Comparison of ENCODE assay signal across 1 cellular context in the genomic region with DNA sequence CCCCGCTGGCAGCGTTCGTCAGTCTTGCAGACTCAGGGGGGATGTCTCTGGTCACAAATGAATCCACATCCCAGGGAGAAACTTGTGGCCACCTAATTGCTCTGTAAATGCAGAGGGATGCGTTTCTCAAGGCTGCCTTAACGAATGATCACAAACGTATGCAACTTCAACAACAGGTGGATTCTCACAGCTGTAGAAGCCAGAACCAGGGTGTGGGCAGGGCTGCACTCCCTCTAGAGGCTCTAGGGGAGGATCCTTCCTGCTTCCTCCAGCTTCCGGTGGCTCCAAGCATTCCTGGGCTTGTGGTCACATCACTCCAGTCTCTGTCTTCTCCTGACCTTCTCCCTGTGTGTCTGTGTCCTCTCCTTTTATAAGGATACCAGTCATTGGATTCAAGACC.
TF ChIP-seq lines count a peak whose summit lies in the region.

No MANE protein-coding gene starts in this region.

TF ChIP-seq in GM23338, 12 proteins besides CTCF, POLR2A, EP300 and RAD21 (continued from another document):
- TF ChIP-seq, protein P1, sequence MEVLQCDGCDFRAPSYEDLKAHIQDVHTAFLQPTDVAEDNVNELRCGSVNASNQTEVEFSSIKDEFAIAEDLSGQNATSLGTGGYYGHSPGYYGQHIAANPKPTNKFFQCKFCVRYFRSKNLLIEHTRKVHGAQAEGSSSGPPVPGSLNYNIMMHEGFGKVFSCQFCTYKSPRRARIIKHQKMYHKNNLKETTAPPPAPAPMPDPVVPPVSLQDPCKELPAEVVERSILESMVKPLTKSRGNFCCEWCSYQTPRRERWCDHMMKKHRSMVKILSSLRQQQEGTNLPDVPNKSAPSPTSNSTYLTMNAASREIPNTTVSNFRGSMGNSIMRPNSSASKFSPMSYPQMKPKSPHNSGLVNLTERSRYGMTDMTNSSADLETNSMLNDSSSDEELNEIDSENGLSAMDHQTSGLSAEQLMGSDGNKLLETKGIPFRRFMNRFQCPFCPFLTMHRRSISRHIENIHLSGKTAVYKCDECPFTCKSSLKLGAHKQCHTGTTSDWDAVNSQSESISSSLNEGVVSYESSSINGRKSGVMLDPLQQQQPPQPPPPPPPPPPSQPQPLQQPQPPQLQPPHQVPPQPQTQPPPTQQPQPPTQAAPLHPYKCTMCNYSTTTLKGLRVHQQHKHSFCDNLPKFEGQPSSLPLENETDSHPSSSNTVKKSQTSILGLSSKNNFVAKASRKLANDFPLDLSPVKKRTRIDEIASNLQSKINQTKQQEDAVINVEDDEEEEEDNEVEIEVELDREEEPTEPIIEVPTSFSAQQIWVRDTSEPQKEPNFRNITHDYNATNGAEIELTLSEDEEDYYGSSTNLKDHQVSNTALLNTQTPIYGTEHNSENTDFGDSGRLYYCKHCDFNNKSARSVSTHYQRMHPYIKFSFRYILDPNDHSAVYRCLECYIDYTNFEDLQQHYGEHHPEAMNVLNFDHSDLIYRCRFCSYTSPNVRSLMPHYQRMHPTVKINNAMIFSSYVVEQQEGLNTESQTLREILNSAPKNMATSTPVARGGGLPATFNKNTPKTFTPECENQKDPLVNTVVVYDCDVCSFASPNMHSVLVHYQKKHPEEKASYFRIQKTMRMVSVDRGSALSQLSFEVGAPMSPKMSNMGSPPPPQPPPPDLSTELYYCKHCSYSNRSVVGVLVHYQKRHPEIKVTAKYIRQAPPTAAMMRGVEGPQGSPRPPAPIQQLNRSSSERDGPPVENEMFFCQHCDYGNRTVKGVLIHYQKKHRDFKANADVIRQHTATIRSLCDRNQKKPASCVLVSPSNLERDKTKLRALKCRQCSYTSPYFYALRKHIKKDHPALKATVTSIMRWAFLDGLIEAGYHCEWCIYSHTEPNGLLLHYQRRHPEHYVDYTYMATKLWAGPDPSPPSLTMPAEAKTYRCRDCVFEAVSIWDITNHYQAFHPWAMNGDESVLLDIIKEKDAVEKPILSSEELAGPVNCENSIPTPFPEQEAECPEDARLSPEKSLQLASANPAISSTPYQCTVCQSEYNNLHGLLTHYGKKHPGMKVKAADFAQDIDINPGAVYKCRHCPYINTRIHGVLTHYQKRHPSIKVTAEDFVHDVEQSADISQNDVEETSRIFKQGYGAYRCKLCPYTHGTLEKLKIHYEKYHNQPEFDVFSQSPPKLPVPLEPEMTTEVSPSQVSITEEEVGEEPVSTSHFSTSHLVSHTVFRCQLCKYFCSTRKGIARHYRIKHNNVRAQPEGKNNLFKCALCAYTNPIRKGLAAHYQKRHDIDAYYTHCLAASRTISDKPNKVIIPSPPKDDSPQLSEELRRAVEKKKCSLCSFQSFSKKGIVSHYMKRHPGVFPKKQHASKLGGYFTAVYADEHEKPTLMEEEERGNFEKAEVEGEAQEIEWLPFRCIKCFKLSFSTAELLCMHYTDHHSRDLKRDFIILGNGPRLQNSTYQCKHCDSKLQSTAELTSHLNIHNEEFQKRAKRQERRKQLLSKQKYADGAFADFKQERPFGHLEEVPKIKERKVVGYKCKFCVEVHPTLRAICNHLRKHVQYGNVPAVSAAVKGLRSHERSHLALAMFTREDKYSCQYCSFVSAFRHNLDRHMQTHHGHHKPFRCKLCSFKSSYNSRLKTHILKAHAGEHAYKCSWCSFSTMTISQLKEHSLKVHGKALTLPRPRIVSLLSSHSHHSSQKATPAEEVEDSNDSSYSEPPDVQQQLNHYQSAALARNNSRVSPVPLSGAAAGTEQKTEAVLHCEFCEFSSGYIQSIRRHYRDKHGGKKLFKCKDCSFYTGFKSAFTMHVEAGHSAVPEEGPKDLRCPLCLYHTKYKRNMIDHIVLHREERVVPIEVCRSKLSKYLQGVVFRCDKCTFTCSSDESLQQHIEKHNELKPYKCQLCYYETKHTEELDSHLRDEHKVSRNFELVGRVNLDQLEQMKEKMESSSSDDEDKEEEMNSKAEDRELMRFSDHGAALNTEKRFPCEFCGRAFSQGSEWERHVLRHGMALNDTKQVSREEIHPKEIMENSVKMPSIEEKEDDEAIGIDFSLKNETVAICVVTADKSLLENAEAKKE (CRISPR knock-in tag; IDR thresholded peaks at IDR 0.05), result no peak
- TF ChIP-seq ETS1 (IDR thresholded peaks at IDR 0.05) (no peak), CREB1 (CRISPR knock-in tag; IDR thresholded peaks at IDR 0.05; ENCODE audit: low read depth) (no peak)
